8 cellular contexts compared by ENCODE assay signal in genomic region chr19:33430674-33431277, GRCh38. TPM values are rescaled to one million over a fixed set of nuclear protein-coding genes. Genes with fewer than 3 reads are reported as not detected.
DNase-seq lines count a peak whose midpoint lies in the region; ATAC-seq lines count a peak whose summit lies in the region.

No MANE protein-coding gene starts in this region.

- H3K27me3 Mint-ChIP-seq in naive thymus-derived CD4-positive, alpha-beta T cell: peaks cover 0 to 4% (median 0%) of the 10 kb centered on the region in 5 donors

- H3K4me1 Mint-ChIP-seq in naive thymus-derived CD4-positive, alpha-beta T cell: peaks cover 3 to 16% (median 11%) of the 10 kb centered on the region in 7 donors

- peak overlapping the region in 7 of 9 donors; percentile 65 to 90 (median 80) for H3K27ac Mint-ChIP-seq in naive thymus-derived CD4-positive, alpha-beta T cell

- no peaks in the 10 kb centered on the region for H3K27me3 ChIP-seq in NT2/D1 (ENCODE audit: insufficient read depth, insufficient read length)
- H3K27me3 ChIP-seq in naive thymus-derived CD4-positive, alpha-beta T cell (ENCODE audit: control insufficient read depth in 2 of 2, insufficient read depth in 2 of 2, low read length in 2 of 2): no peaks in the 10 kb centered on the region

- H3K4me3 ChIP-seq in NT2/D1 (ENCODE audit: insufficient read length, low read depth): no peak overlapping the region
- H3K4me3 ChIP-seq in naive thymus-derived CD4-positive, alpha-beta T cell (ENCODE audit: low read length): no peak overlapping the region

- DNase-seq in DMS114 treated with DMSO at 0.1 percent for 48 hours (lab: John Stamatoyannopoulos, UW; ENCODE audit: unreplicated experiment) (peak; percentile 45), HT1080 (ENCODE audit: low read depth) (peak; percentile 60), NT2/D1 (ENCODE audit: low read depth, low spot score) (peak; percentile 43), epidermal melanocyte (ENCODE audit: insufficient read length, low spot score) (peak; percentile 86)
- DNase-seq in activated CD8-positive, alpha-beta memory T cell treated with anti-CD3 and anti-CD28 coated beads, Interleukin-2, amount 50 U/mL, for 48 hours: peak; percentile 85
- DNase-seq in naive thymus-derived CD4-positive, alpha-beta T cell: peak in 7 of 9 donors; percentile 41 to 69 (median 53)
- peak; percentile 12 to 76 (median 48) for DNase-seq in stimulated activated naive CD4-positive, alpha-beta T cell (lab: John Stamatoyannopoulos, UW)

- H3K4me3 Mint-ChIP-seq in naive thymus-derived CD4-positive, alpha-beta T cell: peak overlapping the region; percentile 1 to 76 (median 50)

- POLR2A ChIA-PET in naive thymus-derived CD4-positive, alpha-beta T cell (lab: Charles Lee): interaction anchor here (1.4 kb wide), 1 partner anchor 15 kb away, joined by 3 read pairs; no protein-coding TSS in a partner anchor

- H3K36me3 Mint-ChIP-seq in naive thymus-derived CD4-positive, alpha-beta T cell: no peaks in the 10 kb centered on the region

- intact Hi-C loops in naive thymus-derived CD4-positive, alpha-beta T cell (cut with micrococcal nuclease): loop anchor here in 1 of 2 donors (1.0 to 5.0 kb wide), 3 partner anchors 92 to 348 kb away; partner anchors contain the start of gene PEPD

- H3K4me1 ChIP-seq in NT2/D1 (ENCODE audit: insufficient read depth, insufficient read length): peaks cover 8% of the 10 kb centered on the region
- peaks cover 9 to 13% of the 10 kb centered on the region in 2 donors for H3K4me1 ChIP-seq in naive thymus-derived CD4-positive, alpha-beta T cell (ENCODE audit: control insufficient read depth in 2 of 2, insufficient read depth in 2 of 2, low read length in 2 of 2)

- peaks cover 0 to 2% (median 0%) of the 10 kb centered on the region in 11 donors for H3K9me3 Mint-ChIP-seq in naive thymus-derived CD4-positive, alpha-beta T cell

- CTCF ChIA-PET in naive thymus-derived CD4-positive, alpha-beta T cell (lab: Charles Lee): interaction anchor here (0.9 to 1.2 kb wide), 4 partner anchors 15 to 351 kb away, joined by 3 to 4 read pairs (median 3); no protein-coding TSS in a partner anchor

- no peak overlapping the region for H3K9ac ChIP-seq in NT2/D1 (ENCODE audit: insufficient read length, low read depth)

- peak; percentile 83 for ATAC-seq in naive thymus-derived CD4-positive, alpha-beta T cell
- ATAC-seq in HG02759 (IDR thresholded peaks at IDR 0.05; ENCODE audit: unreplicated experiment): no peak

- H3K9me3 ChIP-seq in NT2/D1 (ENCODE audit: insufficient read depth, low read length): no peaks in the 10 kb centered on the region
- H3K9me3 ChIP-seq in naive thymus-derived CD4-positive, alpha-beta T cell (ENCODE audit: control insufficient read depth in 2 of 3, low read length in 3 of 3): no peaks in the 10 kb centered on the region

- no peaks in the 10 kb centered on the region for H3K36me3 ChIP-seq in NT2/D1 (ENCODE audit: insufficient read depth, insufficient read length, low read length)
- peaks cover 0 to 1% (median 0%) of the 10 kb centered on the region in 3 experiments for H3K36me3 ChIP-seq in naive thymus-derived CD4-positive, alpha-beta T cell (ENCODE audit: control insufficient read depth in 2 of 3, insufficient read depth in 3 of 3, low read length in 3 of 3)

- peak overlapping the region; percentile 37 for H3K27ac ChIP-seq in naive thymus-derived CD4-positive, alpha-beta T cell (ENCODE audit: low read depth, low read length)

RNA-seq across cellular contexts. Expression of gene CEBPG, which starts 57.3 kb away (rescaled TPM):
- total RNA-seq in HT1080 (2014; rRNA removed; shearing (Covaris generic)): 17.6 and 19.3 TPM in 2 replicates
- 32.5 and 34.1 TPM in 2 replicates for polyA plus RNA-seq in HT1080 (2015; cell fraction: cytosol; rRNA removed)
- 18.6 and 18.7 TPM in 2 replicates for polyA plus RNA-seq in HT1080 (2015; cell fraction: nucleus; rRNA removed)
- total RNA-seq in naive thymus-derived CD4-positive, alpha-beta T cell: 10 to 100 TPM; 17.1 to 22.4 (median 21.1) TPM
- 1 to 10 TPM; 7.8 to 7.9 TPM for polyA plus RNA-seq in naive thymus-derived CD4-positive, alpha-beta T cell
